ENCODE assay signal across 24 cellular contexts in genomic region chr21:39012314-39013230, GRCh38.
"Had no signal": no experiment of that assay in that cellular context is flagged by ENCODE, and none has a peak within 500 bp of the region (broad histone marks: within the 10 kb centered on the region; RNA-seq: fewer than 3 reads in every experiment).

No MANE protein-coding gene starts in this region.

- H3K4me3 Mint-ChIP-seq: activated CD8-positive, alpha-beta T cell treated with anti-CD3 and anti-CD28 coated beads, Interleukin-2, amount 10 ng/mL, durations not matched to agents 7 days and 5 days; activated naive CD8-positive, alpha-beta T cell; nephron progenitor cell had no signal

- H3K27me3 ChIP-seq: body of pancreas, tibial artery had no signal

- ATAC-seq: activated CD8-positive, alpha-beta T cell treated with anti-CD3 and anti-CD28 coated beads, Interleukin-2, amount 10 ng/mL, durations not matched to agents 7 days and 5 days; body of pancreas; right cardiac atrium had no signal

- DNase-seq: activated CD4-positive, alpha-beta T cell treated with anti-CD3 and anti-CD28 coated beads for 48 hours; activated CD8-positive, alpha-beta memory T cell treated with anti-CD3 and anti-CD28 coated beads, Interleukin-2, amount 50 U/mL, for 4 hours; activated CD8-positive, alpha-beta T cell treated with anti-CD3 and anti-CD28 coated beads, Interleukin-2, amount 10 ng/mL, durations not matched to agents 7 days and 5 days; activated effector memory CD4-positive, alpha-beta T cell treated with anti-CD3 and anti-CD28 coated beads, Interleukin-2, amount 50 U/mL, for 16 hours; activated T-cell treated with anti-CD3 and anti-CD28 coated beads, Interleukin-2, amount 50 U/mL, for 48 hours; amniotic stem cell; body of pancreas; cortex of kidney; effector CD8-positive, alpha-beta T cell; foreskin fibroblast; hippocampal formation; kidney glomerular epithelial cell; mesendoderm; nephron progenitor cell; right cardiac atrium; stimulated activated CD4-positive, alpha-beta T cell treated with anti-CD3 and anti-CD28 coated beads, Interleukin-15, amount 100 ng/mL, for 24 hours; stimulated activated CD4-positive, alpha-beta T cell treated with anti-CD3 and anti-CD28 coated beads, Interleukin-4, amount 100 ng/mL, for 1 hour; stimulated activated naive CD4-positive, alpha-beta T cell; tibial artery; WERI-Rb-1 had no signal

- H3K36me3 ChIP-seq: prostate gland, tibial artery, WERI-Rb-1 had no signal

- H3K4me1 ChIP-seq: body of pancreas, prostate gland had no signal

- H3K27ac Mint-ChIP-seq: activated CD8-positive, alpha-beta T cell treated with anti-CD3 and anti-CD28 coated beads, Interleukin-2, amount 10 ng/mL, durations not matched to agents 7 days and 5 days; activated naive CD8-positive, alpha-beta T cell; nephron progenitor cell had no signal

- FAIRE-seq: urothelium cell line had no signal

- H3K4me3 ChIP-seq: body of pancreas, prostate gland, skin epidermis, tibial artery had no signal

- H3K36me3 Mint-ChIP-seq: activated naive CD8-positive, alpha-beta T cell had no signal

- H3K27ac ChIP-seq: body of pancreas, prostate gland, tibial artery, WERI-Rb-1 had no signal

- H3K9me3 ChIP-seq: body of pancreas, prostate gland, tibial artery had no signal
